Comparison of ENCODE assay signal across 8 cellular contexts in the genomic region with DNA sequence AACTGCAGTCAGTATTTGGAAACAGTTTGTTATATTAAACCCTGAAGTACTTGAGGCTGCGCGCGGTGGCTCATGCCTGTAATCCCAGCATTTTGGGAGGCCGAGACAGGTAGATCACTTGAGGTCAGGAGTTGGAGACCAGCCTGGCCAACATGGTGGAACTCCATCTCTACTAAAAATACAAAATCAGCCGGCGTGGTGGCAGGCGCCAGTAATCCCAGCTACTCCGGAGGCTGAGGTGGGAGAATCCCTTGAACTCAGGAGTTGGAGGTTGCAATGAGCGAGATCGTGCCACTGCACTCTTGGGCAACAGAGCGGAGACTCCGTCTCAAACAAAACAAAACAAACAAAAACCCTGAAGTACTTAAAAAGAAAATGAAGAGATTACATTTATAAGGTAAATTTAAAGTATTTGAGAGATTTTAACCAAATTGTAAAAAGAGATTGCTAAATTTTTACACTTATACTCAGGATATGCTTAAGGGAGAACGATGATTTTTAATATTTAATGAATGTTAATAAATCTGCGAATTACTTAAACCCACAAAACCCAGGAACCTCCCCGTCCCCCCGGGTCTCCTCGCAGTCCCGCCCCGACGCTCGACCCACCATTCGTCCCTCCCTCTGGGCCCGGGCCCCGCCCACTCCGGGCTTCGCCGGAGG. TPM values are rescaled to one million over a fixed set of nuclear protein-coding genes. Genes with fewer than 3 reads are reported as not detected.
DNase-seq lines count a peak whose midpoint lies in the region; ATAC-seq, FAIRE-seq and TF ChIP-seq lines count a peak whose summit lies in the region.

No MANE protein-coding gene starts in this region.

- no TSS peak for BruUV-seq in Calu3 (replicated peaks; lab: Mats Ljungman, UMichigan)
- TSS peak; percentile 41 for BruUV-seq in PC-9 (replicated peaks; lab: Mats Ljungman, UMichigan)

- H3K27me3 Mint-ChIP-seq in Calu3 (ENCODE audit: unreplicated experiment), result no peaks in the 10 kb centered on the region
- H3K27me3 Mint-ChIP-seq in endothelial cell (ENCODE audit: unreplicated experiment), result peaks cover 12% of the 10 kb centered on the region

- no peak for ATAC-seq in pancreas
- ATAC-seq in HG02885 (IDR thresholded peaks at IDR 0.05; ENCODE audit: poor library complexity, unreplicated experiment), result no peak

- no peak for DNase-seq in Calu3
- no peak for DNase-seq in PC-9
- peak; percentile 97 for DNase-seq in endothelial cell (ENCODE audit: low spot score)
- DNase-seq in pancreas, result peak in 2 of 6 donors; percentile 26 to 40
- DNase-seq in COLO829 (ENCODE audit: low spot score), result no peak
- no peak for DNase-seq in NCI-H2227 (lab: John Stamatoyannopoulos, UW; ENCODE audit: unreplicated experiment)
- no peak for DNase-seq in globus pallidus (ENCODE audit: low spot score)

- peak overlapping the region; percentile 64 for H2AFZ ChIP-seq in PC-9

- no peak for TF ChIP-seq CTCF in Calu3 (IDR thresholded peaks at IDR 0.05; ENCODE audit: unreplicated experiment)
- TF ChIP-seq CTCF in PC-9 (conservative IDR thresholded peaks at IDR 0.05), result no peak
- TF ChIP-seq CTCF in endothelial cell (IDR thresholded peaks at IDR 0.05; ENCODE audit: unreplicated experiment), result no peak
- TF ChIP-seq CTCF in pancreas (IDR thresholded peaks at IDR 0.05), result no peak

- 33% methylated on average over 27 of the region's 27 CpGs for WGBS in pancreas, 2 donors

- H3K4me1 Mint-ChIP-seq in Calu3 (ENCODE audit: low read depth, unreplicated experiment) (peaks cover 12% of the 10 kb centered on the region), endothelial cell (ENCODE audit: unreplicated experiment) (peaks cover 24% of the 10 kb centered on the region)

- H3K4me2 ChIP-seq in PC-9, result peak overlapping the region; percentile 89

- H3K9me2 ChIP-seq in PC-9 (ENCODE audit: insufficient read depth), result no peaks in the 10 kb centered on the region

- peaks cover 15% of the 10 kb centered on the region; the same call in 1 of the 2 replicates for H3F3A ChIP-seq in PC-9 (ENCODE audit: insufficient read depth, low read depth)

- peak overlapping the region; percentile 86 for H3K4me3 Mint-ChIP-seq in Calu3 (ENCODE audit: low read depth, unreplicated experiment)
- H3K4me3 Mint-ChIP-seq in endothelial cell (ENCODE audit: unreplicated experiment), result peak overlapping the region; percentile 86

- FAIRE-seq in pancreas (lab: Jason Lieb, UNC), result peak; percentile 61

- intact Hi-C loops in Calu3 (cut with micrococcal nuclease; ENCODE audit: unreplicated experiment) (no loop called here), PC-9 (cut with micrococcal nuclease; ENCODE audit: unreplicated experiment) (loop anchor here (2.0 to 10.0 kb wide), 2 partner anchors 15 to 69 kb away; partner anchors contain the start of gene PAOX), pancreas (cut with DNase I) (no loop called here)

- POLR2A ChIA-PET in PC-9 (lab: Charles Lee; ENCODE audit: unreplicated experiment), result no interaction called here

- H3K9me3 Mint-ChIP-seq in Calu3 (ENCODE audit: low read depth, unreplicated experiment) (no peaks in the 10 kb centered on the region), endothelial cell (ENCODE audit: unreplicated experiment) (no peaks in the 10 kb centered on the region)

- H3K9me3 ChIP-seq in PC-9 (ENCODE audit: insufficient read depth, low read depth) (no peaks in the 10 kb centered on the region), pancreas (no peaks in the 10 kb centered on the region)

- H3K36me3 ChIP-seq in PC-9 (ENCODE audit: low read depth), result no peaks in the 10 kb centered on the region
- peaks cover 0 to 3% (median 0%) of the 10 kb centered on the region in 3 donors for H3K36me3 ChIP-seq in pancreas

- peaks cover 27% of the 10 kb centered on the region for H3K79me2 ChIP-seq in PC-9 (ENCODE audit: low read depth)

- no peaks in the 10 kb centered on the region for H3K27me3 ChIP-seq in PC-9 (ENCODE audit: insufficient read depth, low read depth)
- H3K27me3 ChIP-seq in pancreas, result no peaks in the 10 kb centered on the region

- CTCF ChIA-PET in Calu3 (lab: Charles Lee), result no interaction called here
- CTCF ChIA-PET in PC-9 (lab: Charles Lee), result no interaction called here

- H3K27ac ChIP-seq in PC-9, result no peak overlapping the region
- peak overlapping the region; percentile 70 to 77 (median 72) for H3K27ac ChIP-seq in pancreas

- H3K36me3 Mint-ChIP-seq in Calu3 (ENCODE audit: insufficient read depth, unreplicated experiment) (peaks cover 27% of the 10 kb centered on the region), endothelial cell (ENCODE audit: low read depth, unreplicated experiment) (peaks cover 17% of the 10 kb centered on the region)

- H3K27ac Mint-ChIP-seq in Calu3 (ENCODE audit: unreplicated experiment), result no peak overlapping the region
- H3K27ac Mint-ChIP-seq in endothelial cell (ENCODE audit: unreplicated experiment), result peak overlapping the region; percentile 30

- H3K4me1 ChIP-seq in PC-9 (replicated peaks; ENCODE audit: insufficient read depth), result peaks cover 7% of the 10 kb centered on the region; the same call in 1 of the 2 replicates
- peaks cover 0 to 6% (median 6%) of the 10 kb centered on the region in 3 donors for H3K4me1 ChIP-seq in pancreas

- no peaks in the 10 kb centered on the region for H4K20me1 ChIP-seq in PC-9 (ENCODE audit: insufficient read depth)

- H3K4me3 ChIP-seq in PC-9 (peak overlapping the region; percentile 97; the same call in 1 of the 2 replicates), pancreas (peak overlapping the region; percentile 71 to 93 (median 84))

RNA-seq across cellular contexts. Expression of gene MTG1, which starts 0.4 kb away (rescaled TPM):
- total RNA-seq in Calu3 (2022) (37.8 and 39.5 TPM in 2 replicates), PC-9 (2021) (33.0 and 45.9 TPM in 2 replicates), endothelial cell (ENCODE audit: unreplicated experiment) (97.3 TPM), pancreas (10 to 100 TPM; 17.2 to 28.9 (median 21.3) TPM)
- polyA plus RNA-seq in pancreas, result 10 to 100 TPM; 62.2 to 62.9 TPM

RNA-seq across cellular contexts. Expression of gene PAOX, which starts 14.5 kb away (rescaled TPM):
- 1.4 and 2.9 TPM in 2 replicates for total RNA-seq in Calu3 (2022)
- total RNA-seq in PC-9 (2021), result 5.7 and 9.5 TPM in 2 replicates
- total RNA-seq in endothelial cell (ENCODE audit: unreplicated experiment), result 6.6 TPM
- total RNA-seq in pancreas, result 1 to 10 TPM; 2.8 to 4.9 (median 3.4) TPM
- polyA plus RNA-seq in pancreas, result 1 to 10 TPM; 6.4 to 9.9 TPM

RNA-seq across cellular contexts. Expression of gene ECHS1, which starts 20.4 kb away (rescaled TPM):
- 53.5 and 58.1 TPM in 2 replicates for total RNA-seq in Calu3 (2022)
- total RNA-seq in PC-9 (2021), result 86.6 and 90.7 TPM in 2 replicates
- 69.6 TPM for total RNA-seq in endothelial cell (ENCODE audit: unreplicated experiment)
- total RNA-seq in pancreas, result 10 to 100 TPM; 32.4 to 47.2 (median 36.1) TPM
- 10 to 100 TPM; 43.0 to 69.2 TPM for polyA plus RNA-seq in pancreas

RNA-seq across cellular contexts. Expression of gene SPRN, which starts 30.9 kb away (rescaled TPM):
- 0.15 TPM in 1 of 2 replicates, not detected in the other for total RNA-seq in Calu3 (2022)
- total RNA-seq in PC-9 (2021), result not detected in 2 replicates
- 0.28 TPM for total RNA-seq in endothelial cell (ENCODE audit: unreplicated experiment)
- total RNA-seq in pancreas, result under 1 TPM in 3 of 6 donors, not detected in 3; 0.03 to 0.09 (median 0.06) TPM
- polyA plus RNA-seq in pancreas, result under 1 TPM; 0.82 to 0.87 TPM

RNA-seq across cellular contexts. Expression of gene FUOM, which starts 35.7 kb away (rescaled TPM):
- total RNA-seq in Calu3 (2022), result 11.5 and 15.0 TPM in 2 replicates
- total RNA-seq in PC-9 (2021), result 7.4 and 12.5 TPM in 2 replicates
- total RNA-seq in endothelial cell (ENCODE audit: unreplicated experiment), result 8.9 TPM
- total RNA-seq in pancreas, result 10 to 100 TPM in 2 of 6 donors, 1 to 10 TPM in 4; 6.3 to 19.2 (median 6.7) TPM
- polyA plus RNA-seq in pancreas, result 10 to 100 TPM; 18.0 to 18.6 TPM
